29 cellular contexts compared by ENCODE assay signal in genomic region chr4:100461796-100462195, GRCh38. TPM values are rescaled to one million over a fixed set of nuclear protein-coding genes. Genes with fewer than 3 reads are reported as not detected.
DNase-seq lines count a peak whose midpoint lies in the region; ATAC-seq, FAIRE-seq and TF ChIP-seq lines count a peak whose summit lies in the region.
"Had no signal": no experiment of that assay in that cellular context is flagged by ENCODE, and none has a peak within 500 bp of the region (broad histone marks: within the 10 kb centered on the region; RNA-seq: fewer than 3 reads in every experiment).

No MANE protein-coding gene starts in this region.

- 88 to 92% methylated on average over 2 of the region's 2 CpGs for WGBS in aorta, 2 donors

- H3K27ac ChIP-seq in ACC112 (ENCODE audit: low read depth, low read length) (no peak overlapping the region), astrocyte (ENCODE audit: low read depth, low read length) (no peak overlapping the region), aorta (ENCODE audit: low read depth in 1 of 2, low read length in 2 of 2) (no peak overlapping the region)
- H3K27ac ChIP-seq: HL-60, SK-N-MC had no signal

- no peak overlapping the region for H3K4me3 ChIP-seq in ACC112 (ENCODE audit: low read depth, low read length)
- H3K4me3 ChIP-seq in astrocyte (ENCODE audit: insufficient read depth, low read depth, low read length): no peak overlapping the region
- no peak overlapping the region for H3K4me3 ChIP-seq in fibroblast of villous mesenchyme (ENCODE audit: low read depth, low read length)
- H3K4me3 ChIP-seq in aorta (ENCODE audit: low read length in 2 of 2): no peak overlapping the region
- H3K4me3 ChIP-seq: GM12878, SK-N-MC had no signal

- H3K9me3 ChIP-seq in astrocyte (ENCODE audit: insufficient read depth, low read depth, low read length): no peaks in the 10 kb centered on the region
- no peaks in the 10 kb centered on the region for H3K9me3 ChIP-seq in aorta (ENCODE audit: control insufficient read depth, low read length)

- CTCF ChIA-PET in activated CD8-positive, alpha-beta memory T cell treated with anti-CD3 and anti-CD28 coated beads, Interleukin-2, amount 10 ng/mL, durations not matched to agents 7 days and 5 days (lab: Charles Lee): no interaction called here

- H3K36me3 Mint-ChIP-seq in astrocyte (ENCODE audit: low read depth, unreplicated experiment): no peaks in the 10 kb centered on the region
- H3K36me3 Mint-ChIP-seq in activated CD8-positive, alpha-beta memory T cell treated with anti-CD3 and anti-CD28 coated beads, Interleukin-2, amount 10 ng/mL, durations not matched to agents 7 days and 5 days: no peaks in the 10 kb centered on the region
- H3K36me3 Mint-ChIP-seq: CD4-positive, alpha-beta memory T cell had no signal

- TF ChIP-seq CTCF in astrocyte (IDR thresholded peaks at IDR 0.05; ENCODE audit: insufficient read depth, low read depth, low read length) (no peak), fibroblast of villous mesenchyme (IDR thresholded peaks at IDR 0.05; ENCODE audit: insufficient read depth, low read depth, low read length) (no peak)

- FAIRE-seq in HTR-8/SVneo (lab: Jason Lieb, UNC) (no peak), astrocyte (lab: Jason Lieb, UNC) (no peak)
- FAIRE-seq: A204.1, GM12878, H1, HepG2 had no signal

- H3K36me3 ChIP-seq in ACC112 (ENCODE audit: insufficient read depth, low read length) (no peaks in the 10 kb centered on the region), astrocyte (ENCODE audit: insufficient read depth, low read length) (no peaks in the 10 kb centered on the region), aorta (ENCODE audit: control insufficient read depth in 1 of 2, insufficient read depth in 2 of 2, low read length in 1 of 2) (no peaks in the 10 kb centered on the region)

- peaks cover 10% of the 10 kb centered on the region for H3K4me1 Mint-ChIP-seq in astrocyte (ENCODE audit: low read depth, unreplicated experiment)
- H3K4me1 Mint-ChIP-seq in activated CD8-positive, alpha-beta memory T cell treated with anti-CD3 and anti-CD28 coated beads, Interleukin-2, amount 10 ng/mL, durations not matched to agents 7 days and 5 days: peaks cover 9% of the 10 kb centered on the region

- H3K79me2 ChIP-seq in ACC112 (ENCODE audit: control insufficient read depth, insufficient read depth, low read length, unreplicated experiment) (no peaks in the 10 kb centered on the region), astrocyte (ENCODE audit: insufficient read depth, low read length) (no peaks in the 10 kb centered on the region)

- no peaks in the 10 kb centered on the region for H3K9me3 Mint-ChIP-seq in astrocyte (ENCODE audit: unreplicated experiment)
- peaks cover 2% of the 10 kb centered on the region for H3K9me3 Mint-ChIP-seq in activated CD8-positive, alpha-beta memory T cell treated with anti-CD3 and anti-CD28 coated beads, Interleukin-2, amount 10 ng/mL, durations not matched to agents 7 days and 5 days (ENCODE audit: low read depth)

- no peak overlapping the region for H3K4me3 Mint-ChIP-seq in astrocyte (ENCODE audit: unreplicated experiment)
- H3K4me3 Mint-ChIP-seq in activated CD8-positive, alpha-beta memory T cell treated with anti-CD3 and anti-CD28 coated beads, Interleukin-2, amount 10 ng/mL, durations not matched to agents 7 days and 5 days: no peak overlapping the region
- H3K4me3 Mint-ChIP-seq: CD4-positive, alpha-beta memory T cell had no signal

- H2AFZ ChIP-seq in ACC112 (ENCODE audit: low read length, unreplicated experiment) (peak overlapping the region; percentile 43), astrocyte (ENCODE audit: low read depth, low read length) (no peak overlapping the region)

- peak overlapping the region; percentile 75 for H3K27ac Mint-ChIP-seq in astrocyte (ENCODE audit: unreplicated experiment)
- H3K27ac Mint-ChIP-seq in activated CD8-positive, alpha-beta memory T cell treated with anti-CD3 and anti-CD28 coated beads, Interleukin-2, amount 10 ng/mL, durations not matched to agents 7 days and 5 days: no peak overlapping the region
- H3K27ac Mint-ChIP-seq: CD4-positive, alpha-beta memory T cell had no signal

- no peak overlapping the region for H3K4me2 ChIP-seq in astrocyte (ENCODE audit: low read length)

- H3K27me3 Mint-ChIP-seq in astrocyte (ENCODE audit: low read depth, unreplicated experiment): no peaks in the 10 kb centered on the region
- H3K27me3 Mint-ChIP-seq in activated CD8-positive, alpha-beta memory T cell treated with anti-CD3 and anti-CD28 coated beads, Interleukin-2, amount 10 ng/mL, durations not matched to agents 7 days and 5 days: peaks cover 3% of the 10 kb centered on the region

- H3K9ac ChIP-seq in astrocyte (ENCODE audit: low read length): no peak overlapping the region

- H3K4me1 ChIP-seq in ACC112 (ENCODE audit: control insufficient read depth, insufficient read depth, low read length, unreplicated experiment) (no peaks in the 10 kb centered on the region), astrocyte (ENCODE audit: insufficient read depth, low read length) (no peaks in the 10 kb centered on the region), aorta (ENCODE audit: control insufficient read depth in 1 of 2, insufficient read depth in 2 of 2, low read length in 2 of 2) (no peaks in the 10 kb centered on the region)

- H4K20me1 ChIP-seq in astrocyte (ENCODE audit: insufficient read depth, low read length): no peaks in the 10 kb centered on the region

- DNase-seq in HTR-8/SVneo (ENCODE audit: insufficient read length, low spot score): peak; percentile 0
- peak; percentile 18 for DNase-seq in astrocyte (ENCODE audit: low read depth)
- peak; percentile 43 for DNase-seq in fibroblast of villous mesenchyme (ENCODE audit: low read depth)
- no peak for DNase-seq in HT-29 (ENCODE audit: low spot score)
- DNase-seq in aorta: no peak
- no peak for DNase-seq in activated CD8-positive, alpha-beta memory T cell treated with anti-CD3 and anti-CD28 coated beads, Interleukin-2, amount 10 ng/mL, durations not matched to agents 7 days and 5 days
- DNase-seq: C1 segment of cervical spinal cord; CD4-positive, alpha-beta memory T cell; COR-L47; DMS53; GDM1; Karpas-422; NCI-H1092 treated with DMSO at 0.1 percent for 48 hours; NCI-H1436; NCI-H187; NCI-H2081 treated with DMSO at 0.1 percent for 48 hours; NCI-H2171; NCI-H524 treated with DMSO at 0.1 percent for 48 hours; RPMI8226; SIG-M5 had no signal

- H3K27me3 ChIP-seq in ACC112 (ENCODE audit: insufficient read depth, low read length) (no peaks in the 10 kb centered on the region), astrocyte (ENCODE audit: insufficient read depth, low read length) (no peaks in the 10 kb centered on the region), aorta (ENCODE audit: control insufficient read depth in 1 of 2, insufficient read depth in 2 of 2, low read length in 1 of 2) (no peaks in the 10 kb centered on the region)

- ATAC-seq in HG03159 (IDR thresholded peaks at IDR 0.05; ENCODE audit: unreplicated experiment): no peak
- no peak for ATAC-seq in aorta (ENCODE audit: low FRiP score)
- ATAC-seq in activated CD8-positive, alpha-beta memory T cell treated with anti-CD3 and anti-CD28 coated beads, Interleukin-2, amount 10 ng/mL, durations not matched to agents 7 days and 5 days: no peak
- ATAC-seq: GM12878, HepG2 had no signal

- intact Hi-C loops in aorta (cut with DNase I): no loop called here

RNA-seq across cellular contexts. Expression of gene EMCN, which starts 56.0 kb away (rescaled TPM):
- total RNA-seq in astrocyte (not detected in 2 replicates), fibroblast of villous mesenchyme (not detected in 2 replicates), aorta (10 to 100 TPM; 26.5 to 78.1 TPM)
- not detected in 2 replicates for total RNA-seq in HT-29 (2014; rRNA removed; shearing (Covaris generic))
- polyA plus RNA-seq in aorta: 1 to 10 TPM in 1 of 2 donors, under 1 TPM in 1; 0.05 to 1.5 TPM
- total RNA-seq in activated CD8-positive, alpha-beta memory T cell treated with anti-CD3 and anti-CD28 coated beads, Interleukin-2, amount 10 ng/mL, durations not matched to agents 7 days and 5 days: not detected
- total RNA-seq: CD4-positive, alpha-beta memory T cell; Daoy; GM12878; H1; HepG2 had no signal
- polyA plus RNA-seq: CD4-positive, alpha-beta memory T cell; GM12878; H1; HepG2 had no signal

Comparison
In these comparisons a context has a peak if more than half of its experiments do, and no peak if none do; other contexts are left out.
1. DNase-seq: peak in HTR-8/SVneo (single experiment), astrocyte (single experiment) and fibroblast of villous mesenchyme (single experiment); none in HT-29 (single experiment), aorta (0 of 2) and activated CD8-positive, alpha-beta memory T cell treated with anti-CD3 and anti-CD28 coated beads, Interleukin-2, amount 10 ng/mL, durations not matched to agents 7 days and 5 days (single experiment).
2. RNA of gene EMCN, which starts 56.0 kb away (total RNA-seq): 26.5 to 78.1 TPM in aorta; not detected in astrocyte, not detected in fibroblast of villous mesenchyme, not detected in HT-29 and not detected in activated CD8-positive, alpha-beta memory T cell treated with anti-CD3 and anti-CD28 coated beads, Interleukin-2, amount 10 ng/mL, durations not matched to agents 7 days and 5 days; every median in the first group is over 10 times any median in the second.